In genomic region chr1:54297596-54298283, GRCh38 we compare ENCODE assay signal across 10 cellular contexts.
DNase-seq lines count a peak whose midpoint lies in the region; ATAC-seq and TF ChIP-seq lines count a peak whose summit lies in the region.
"Had no signal": no experiment of that assay in that cellular context is flagged by ENCODE, and none has a peak within 500 bp of the region (broad histone marks: within the 10 kb centered on the region; RNA-seq: fewer than 3 reads in every experiment).

No MANE protein-coding gene starts in this region.

- no peaks in the 10 kb centered on the region for H3K36me3 Mint-ChIP-seq in stimulated activated memory B cell treated with anti-CD40 and anti-IgM and Interleukin-4, amounts not matched to agents 10 μg/mL and 1 μg/mL and 100 μg/mL, for 72 hours

- H3K27me3 ChIP-seq in Panc1 (ENCODE audit: control insufficient read depth, insufficient read depth, low read length) (no peaks in the 10 kb centered on the region), osteoblast (ENCODE audit: insufficient read depth, low read length) (no peaks in the 10 kb centered on the region)

- H4K20me1 ChIP-seq in osteoblast (ENCODE audit: insufficient read depth, low read length): peaks cover 43% of the 10 kb centered on the region

- no peak overlapping the region for H3K27ac ChIP-seq in Panc1 (ENCODE audit: low read length)
- H3K27ac ChIP-seq in osteoblast (ENCODE audit: low read depth, low read length): no peak overlapping the region

- no peak overlapping the region for H3K27ac Mint-ChIP-seq in stimulated activated memory B cell treated with anti-CD40 and anti-IgM and Interleukin-4, amounts not matched to agents 10 μg/mL and 1 μg/mL and 100 μg/mL, for 72 hours

- no peak overlapping the region for H2AFZ ChIP-seq in osteoblast (ENCODE audit: low read length)

- no peak overlapping the region for H3K4me2 ChIP-seq in osteoblast (ENCODE audit: insufficient read depth, low read length)

- CTCF ChIA-PET in Panc1 (lab: Charles Lee): no interaction called here

- BruUV-seq in Panc1 (replicated peaks; lab: Mats Ljungman, UMichigan): no TSS peak

- H3K4me3 Mint-ChIP-seq in stimulated activated memory B cell treated with anti-CD40 and anti-IgM and Interleukin-4, amounts not matched to agents 10 μg/mL and 1 μg/mL and 100 μg/mL, for 72 hours: no peak overlapping the region

- intact Hi-C loops in Panc1 (cut with micrococcal nuclease; ENCODE audit: unreplicated experiment): no loop called here

- H3K4me3 ChIP-seq in Panc1 (ENCODE audit: low read depth in 2 of 2, low read length in 2 of 2) (no peak overlapping the region), osteoblast (ENCODE audit: insufficient read depth, low read length) (no peak overlapping the region)
- H3K4me3 ChIP-seq: GM12878 had no signal

- TF ChIP-seq CTCF in Panc1 (IDR thresholded peaks at IDR 0.05): no peak
- TF ChIP-seq CTCF in osteoblast (IDR thresholded peaks at IDR 0.05; ENCODE audit: extremely low read depth, low read depth, low read length): no peak

- H3K9me3 ChIP-seq in Panc1 (ENCODE audit: control insufficient read depth, insufficient read depth, low read depth, low read length) (no peaks in the 10 kb centered on the region), osteoblast (ENCODE audit: low read depth, low read length) (no peaks in the 10 kb centered on the region)

- H3K4me1 Mint-ChIP-seq in stimulated activated memory B cell treated with anti-CD40 and anti-IgM and Interleukin-4, amounts not matched to agents 10 μg/mL and 1 μg/mL and 100 μg/mL, for 72 hours: peaks cover 21% of the 10 kb centered on the region

- no peaks in the 10 kb centered on the region for H3K9me3 Mint-ChIP-seq in stimulated activated memory B cell treated with anti-CD40 and anti-IgM and Interleukin-4, amounts not matched to agents 10 μg/mL and 1 μg/mL and 100 μg/mL, for 72 hours

- ATAC-seq in Panc1: peak; percentile 47; the same call in 1 of the 2 replicates
- no peak for ATAC-seq in stimulated activated memory B cell treated with anti-CD40 and anti-IgM and Interleukin-4, amounts not matched to agents 10 μg/mL and 1 μg/mL and 100 μg/mL, for 72 hours
- ATAC-seq: GM12878 had no signal

- POLR2A ChIA-PET in Panc1 (lab: Charles Lee): interaction anchor here (0.6 kb wide), 1 partner anchor 267 kb away, joined by 3 read pairs; no protein-coding TSS in a partner anchor

- DNase-seq in EH (ENCODE audit: low read depth) (peak; percentile 49), Panc1 (ENCODE audit: low read depth, low spot score) (no peak), globus pallidus (ENCODE audit: low spot score) (peak; percentile 94), putamen (ENCODE audit: low spot score) (peak; percentile 89), OCI-M2 (lab: John Stamatoyannopoulos, UW; ENCODE audit: unreplicated experiment) (no peak), NCI-H226 (no peak), osteoblast (ENCODE audit: insufficient read length, low spot score, missing footprints) (no peak)
- DNase-seq: OCI-M1 had no signal

- H3K36me3 ChIP-seq in Panc1 (ENCODE audit: control insufficient read depth, insufficient read depth, low read length): no peaks in the 10 kb centered on the region
- no peaks in the 10 kb centered on the region for H3K36me3 ChIP-seq in osteoblast (ENCODE audit: insufficient read depth, low read length)

- H3K27me3 Mint-ChIP-seq in stimulated activated memory B cell treated with anti-CD40 and anti-IgM and Interleukin-4, amounts not matched to agents 10 μg/mL and 1 μg/mL and 100 μg/mL, for 72 hours: no peaks in the 10 kb centered on the region

- peaks cover 57% of the 10 kb centered on the region for H3K79me2 ChIP-seq in osteoblast (ENCODE audit: insufficient read depth, low read length)

- peaks cover 9% of the 10 kb centered on the region for H3K4me1 ChIP-seq in Panc1 (ENCODE audit: control insufficient read depth, insufficient read depth, low read length)
- peaks cover 9% of the 10 kb centered on the region for H3K4me1 ChIP-seq in osteoblast (ENCODE audit: insufficient read depth, low read length)

- in situ Hi-C loops in Panc1 (cut with HindIII; ENCODE audit: low pct_unique_long_range_greater_than_20kb, low sequenced_read_pairs): no loop called here

Comparison
In these comparisons a context has a peak if more than half of its experiments do, and no peak if none do; other contexts are left out.
1. DNase-seq: peak in EH (single experiment), globus pallidus (single experiment) and putamen (single experiment); none in Panc1 (single experiment), OCI-M2 (single experiment), NCI-H226 (single experiment) and osteoblast (single experiment).